In genomic region chrX:53194308-53194707, GRCh38 we compare ENCODE assay signal across 28 cellular contexts.
"Had no signal": no experiment of that assay in that cellular context is flagged by ENCODE, and none has a peak within 500 bp of the region (broad histone marks: within the 10 kb centered on the region; RNA-seq: fewer than 3 reads in every experiment).

No MANE protein-coding gene starts in this region.

- H3K27me3 ChIP-seq: colonic mucosa, esophagus muscularis mucosa, heart right ventricle, left lung, neural progenitor cell, right atrium auricular region, testis, tibial artery had no signal

- H3K4me2 ChIP-seq: neural progenitor cell, smooth muscle cell had no signal

- H3K4me3 ChIP-seq: colonic mucosa, esophagus muscularis mucosa, heart right ventricle, left lung, neural progenitor cell, prostate gland, right atrium auricular region, smooth muscle cell, testis, tibial artery had no signal

- FAIRE-seq: endothelial cell of umbilical vein, islet of Langerhans had no signal

- H3K4me1 ChIP-seq: colonic mucosa, esophagus muscularis mucosa, heart right ventricle, left lung, neural progenitor cell, prostate gland, right atrium auricular region, testis, tibial artery had no signal

- H3K36me3 ChIP-seq: neural progenitor cell, prostate gland had no signal

- H3K9me3 ChIP-seq: colonic mucosa, esophagus muscularis mucosa, heart right ventricle, left lung, prostate gland, right atrium auricular region, testis, tibial artery had no signal

- ATAC-seq: left cardiac atrium; left lung; naive thymus-derived CD4-positive, alpha-beta T cell; sciatic nerve; stimulated activated effector memory CD8-positive, alpha-beta T cell treated with anti-CD3 and anti-CD28 coated beads, Interleukin-12 subunit alpha, Interleukin-12 subunit beta, amount 100 ng/mL, for 72 hours; stimulated activated naive CD8-positive, alpha-beta T cell treated with anti-CD3 and anti-CD28 coated beads, Interleukin-15, Interleukin-2, amounts not matched to agents 100 U/mL and 50 U/mL, for 24 hours had no signal

- H3K9ac ChIP-seq: neural progenitor cell had no signal

- DNase-seq: colonic mucosa; dermis blood vessel endothelial cell; effector memory CD4-positive, alpha-beta T cell; foreskin melanocyte; glutamatergic neuron; heart right ventricle; hippocampal formation; left cardiac atrium; left lung; mesendoderm; midbrain; naive thymus-derived CD4-positive, alpha-beta T cell; stimulated activated CD4-positive, alpha-beta T cell treated with anti-CD3 and anti-CD28 coated beads, Interleukin-12 subunit alpha, Interleukin-12 subunit beta, amount 100 ng/mL, for 4 hours; stimulated activated CD4-positive, alpha-beta T cell treated with anti-CD3 and anti-CD28 coated beads, Interleukin-1b, Interleukin-23, amount 100 ng/mL, for 48 hours; stimulated activated CD4-positive, alpha-beta T cell treated with anti-CD3 and anti-CD28 coated beads, Interleukin-4, amount 100 ng/mL, for 1 hour; stimulated activated naive CD8-positive, alpha-beta T cell treated with anti-CD3 and anti-CD28 coated beads, Interleukin-15, Interleukin-2, amounts not matched to agents 100 U/mL and 50 U/mL, for 24 hours; substantia nigra; testis; tibial artery had no signal

- H2AFZ ChIP-seq: neural progenitor cell had no signal

- H3K27ac ChIP-seq: colonic mucosa, esophagus muscularis mucosa, heart right ventricle, left lung, neural progenitor cell, prostate gland, right atrium auricular region, testis, tibial artery had no signal
